12 cellular contexts compared by ENCODE assay signal in the genomic region with DNA sequence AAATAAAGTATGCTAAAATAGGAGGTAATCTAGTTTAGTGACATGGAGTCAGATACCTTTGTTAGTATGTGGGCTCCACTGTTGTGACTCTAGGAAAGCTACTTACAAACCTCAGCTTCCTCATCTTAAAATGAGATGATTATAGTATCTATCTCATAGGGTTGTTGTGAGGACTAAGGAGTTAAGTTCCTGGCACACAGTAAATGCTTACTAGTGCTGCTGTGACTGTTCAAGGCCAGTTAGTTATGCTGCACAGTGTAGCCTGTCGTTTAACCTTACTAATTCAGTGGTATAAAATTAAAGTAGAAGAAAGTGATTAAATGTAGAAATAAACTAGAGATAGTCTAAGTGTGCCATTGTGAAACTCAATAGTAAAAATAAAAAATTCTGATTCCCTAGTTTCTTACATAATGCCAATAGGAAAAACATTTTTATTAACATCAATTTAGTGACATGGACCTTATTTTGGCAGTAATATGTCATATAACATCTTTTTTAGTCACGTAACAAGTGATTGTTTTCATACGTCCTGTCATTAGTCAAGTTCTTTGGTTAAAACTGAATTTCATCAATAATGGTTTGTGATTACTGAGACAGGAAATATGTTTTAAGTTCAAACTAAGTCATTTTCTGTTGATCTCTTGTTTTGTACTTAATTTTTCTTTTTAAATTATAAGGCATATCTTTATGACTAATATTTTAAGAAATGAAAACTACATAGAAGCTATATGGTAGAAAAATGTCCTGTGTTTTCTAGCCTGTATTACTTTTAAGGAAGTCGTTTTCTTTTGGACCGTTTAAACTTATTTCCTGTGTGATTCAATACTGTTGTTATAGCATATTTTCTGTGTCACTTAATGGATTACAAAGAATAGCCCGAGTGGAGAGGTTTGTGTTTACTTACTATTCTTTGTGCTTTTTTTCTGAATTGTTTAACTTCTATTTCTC.
DNase-seq lines count a peak whose midpoint lies in the region; ATAC-seq and TF ChIP-seq lines count a peak whose summit lies in the region.
"Had no signal": no experiment of that assay in that cellular context is flagged by ENCODE, and none has a peak within 500 bp of the region (broad histone marks: within the 10 kb centered on the region; RNA-seq: fewer than 3 reads in every experiment).

No MANE protein-coding gene starts in this region.

- H3K27ac Mint-ChIP-seq in activated CD4-positive, alpha-beta T cell treated with anti-CD3 and anti-CD28 coated beads, Interleukin-2, amount 10 ng/mL, durations not matched to agents 7 days and 5 days = peak overlapping the region; percentile 86
- H3K27ac Mint-ChIP-seq in osteocyte (ENCODE audit: unreplicated experiment) = peak overlapping the region; percentile 74
- H3K27ac Mint-ChIP-seq: WTC11 had no signal

- no peaks in the 10 kb centered on the region for H3K9me3 Mint-ChIP-seq in activated CD4-positive, alpha-beta T cell treated with anti-CD3 and anti-CD28 coated beads, Interleukin-2, amount 10 ng/mL, durations not matched to agents 7 days and 5 days
- H3K9me3 Mint-ChIP-seq in osteocyte (ENCODE audit: unreplicated experiment) = no peaks in the 10 kb centered on the region
- H3K9me3 Mint-ChIP-seq: neural crest cell, WTC11 had no signal

- no peak for ATAC-seq in omental fat pad (ENCODE audit: low FRiP score)
- ATAC-seq: WTC11 had no signal

- in situ Hi-C loops in mammary epithelial cell (cut with MboI; ENCODE audit: low sequenced_read_pairs in 2 of 2) = no loop called here

- intact Hi-C loops in mammary epithelial cell (cut with micrococcal nuclease) = no loop called here
- intact Hi-C loops in ovary (cut with DNase I) = no loop called here

- no peaks in the 10 kb centered on the region for H3K27me3 Mint-ChIP-seq in activated CD4-positive, alpha-beta T cell treated with anti-CD3 and anti-CD28 coated beads, Interleukin-2, amount 10 ng/mL, durations not matched to agents 7 days and 5 days
- no peaks in the 10 kb centered on the region for H3K27me3 Mint-ChIP-seq in osteocyte (ENCODE audit: unreplicated experiment)

- H3K4me1 Mint-ChIP-seq in activated CD4-positive, alpha-beta T cell treated with anti-CD3 and anti-CD28 coated beads, Interleukin-2, amount 10 ng/mL, durations not matched to agents 7 days and 5 days = peaks cover 34% of the 10 kb centered on the region
- H3K4me1 Mint-ChIP-seq in osteocyte (ENCODE audit: unreplicated experiment) = peaks cover 36% of the 10 kb centered on the region

- H3K9me3 ChIP-seq in mammary epithelial cell (replicated peaks; ENCODE audit: insufficient read depth, low read length) (no peaks in the 10 kb centered on the region), ovary (no peaks in the 10 kb centered on the region)
- H3K9me3 ChIP-seq: upper lobe of left lung had no signal

- H3K4me2 ChIP-seq in mammary epithelial cell (ENCODE audit: insufficient read depth, low read depth, low read length) = peak overlapping the region; percentile 18

- H3K4me3 ChIP-seq in mammary epithelial cell (replicated peaks in 1 of 3; ENCODE audit: insufficient read depth in 1 of 3, low read depth in 2 of 3, low read length in 3 of 3) = peak overlapping the region in 1 of 3 experiments; percentile 15
- H3K4me3 ChIP-seq in ovary = no peak overlapping the region
- H3K4me3 ChIP-seq: upper lobe of left lung had no signal

- no peak overlapping the region for H3K9ac ChIP-seq in mammary epithelial cell (ENCODE audit: insufficient read depth, low read length)

- H3K36me3 Mint-ChIP-seq in activated CD4-positive, alpha-beta T cell treated with anti-CD3 and anti-CD28 coated beads, Interleukin-2, amount 10 ng/mL, durations not matched to agents 7 days and 5 days (ENCODE audit: low read depth) = peaks cover 35% of the 10 kb centered on the region
- peaks cover 14% of the 10 kb centered on the region for H3K36me3 Mint-ChIP-seq in osteocyte (ENCODE audit: unreplicated experiment)

- CTCF ChIA-PET in activated CD4-positive, alpha-beta T cell treated with anti-CD3 and anti-CD28 coated beads, Interleukin-2, amount 10 ng/mL, durations not matched to agents 7 days and 5 days (lab: Charles Lee) = no interaction called here
- CTCF ChIA-PET in mammary epithelial cell (lab: Charles Lee; ENCODE audit: low non-redundant PET) = no interaction called here

- TF ChIP-seq EP300 in ovary (IDR thresholded peaks at IDR 0.05) = no peak

- POLR2A ChIA-PET in activated CD4-positive, alpha-beta T cell treated with anti-CD3 and anti-CD28 coated beads, Interleukin-2, amount 10 ng/mL, durations not matched to agents 7 days and 5 days (lab: Charles Lee) = interaction anchor here (1.0 kb wide), 1 partner anchor 27 kb away, joined by 3 read pairs; no protein-coding TSS in a partner anchor

- no peaks in the 10 kb centered on the region for H3K4me1 ChIP-seq in mammary epithelial cell (ENCODE audit: insufficient read depth, low read length)
- H3K4me1 ChIP-seq in ovary (ENCODE audit: insufficient read depth) = no peaks in the 10 kb centered on the region

- no TSS peak for BruUV-seq in mammary epithelial cell (replicated peaks; lab: Mats Ljungman, UMichigan)

- H3K4me3 Mint-ChIP-seq in activated CD4-positive, alpha-beta T cell treated with anti-CD3 and anti-CD28 coated beads, Interleukin-2, amount 10 ng/mL, durations not matched to agents 7 days and 5 days = no peak overlapping the region
- H3K4me3 Mint-ChIP-seq in osteocyte (ENCODE audit: unreplicated experiment) = peak overlapping the region; percentile 29
- H3K4me3 Mint-ChIP-seq: neural crest cell, WTC11 had no signal

- peaks cover 51% of the 10 kb centered on the region for H3K79me2 ChIP-seq in mammary epithelial cell (ENCODE audit: insufficient read depth, low read length)

- TF ChIP-seq CTCF in mammary epithelial cell (conservative IDR thresholded peaks at IDR 0.05 in 1 of 2, IDR thresholded peaks at IDR 0.05 in 1 of 2; ENCODE audit: extremely low read depth in 1 of 2, insufficient read depth in 1 of 2, low read depth in 1 of 2, low read length in 2 of 2) = no peak
- no peak for TF ChIP-seq CTCF in osteocyte (IDR thresholded peaks at IDR 0.05)
- TF ChIP-seq CTCF in omental fat pad (IDR thresholded peaks at IDR 0.05) = no peak
- TF ChIP-seq CTCF in ovary (IDR thresholded peaks at IDR 0.05) = no peak

- TF ChIP-seq POLR2A in ovary (IDR thresholded peaks at IDR 0.05) = no peak

- H2AFZ ChIP-seq in mammary epithelial cell (ENCODE audit: low read depth, low read length) = no peak overlapping the region

- no peak overlapping the region for H3K27ac ChIP-seq in mammary epithelial cell (ENCODE audit: insufficient read depth, low read depth, low read length)
- no peak overlapping the region for H3K27ac ChIP-seq in ovary

- WGBS in mammary epithelial cell (ENCODE audit: low coverage, missing lambda C conversion rate) = 37% methylated on average over 6 of the region's 6 CpGs
- 24 to 39% (median 30%) methylated on average over 6 of the region's 6 CpGs for WGBS in ovary, 3 donors

- peaks cover 26% of the 10 kb centered on the region for H3K36me3 ChIP-seq in mammary epithelial cell (ENCODE audit: insufficient read depth, low read length)
- no peaks in the 10 kb centered on the region for H3K36me3 ChIP-seq in ovary

- DNase-seq in activated CD4-positive, alpha-beta T cell treated with anti-CD3 and anti-CD28 coated beads, Interleukin-2, amount 10 ng/mL, durations not matched to agents 7 days and 5 days = no peak
- no peak for DNase-seq in activated CD4-positive, alpha-beta T cell treated with anti-CD3 and anti-CD28 coated beads, Interleukin-2, amount 50 U/mL, for 1 hour
- peak; percentile 4 for DNase-seq in NCI-H69 (lab: John Stamatoyannopoulos, UW)
- DNase-seq in mammary epithelial cell = no peak
- DNase-seq in osteocyte (ENCODE audit: extremely low spot score, unreplicated experiment) = no peak
- DNase-seq in hypothalamus (lab: John Stamatoyannopoulos, UW) = no peak
- DNase-seq in omental fat pad (ENCODE audit: low spot score) = no peak
- DNase-seq in ovary = no peak
- DNase-seq: stimulated activated CD4-positive, alpha-beta T cell treated with anti-CD3 and anti-CD28 coated beads, Interleukin-4, amount 100 ng/mL, for 4 hours; upper lobe of left lung had no signal

- no peaks in the 10 kb centered on the region for H4K20me1 ChIP-seq in mammary epithelial cell (ENCODE audit: insufficient read depth, low read length)

- dilution Hi-C loops in mammary epithelial cell (cut with HindIII; ENCODE audit: low sequenced_read_pairs) = no loop called here

- no peaks in the 10 kb centered on the region for H3K27me3 ChIP-seq in mammary epithelial cell (ENCODE audit: insufficient read depth, low read length)
- no peaks in the 10 kb centered on the region for H3K27me3 ChIP-seq in ovary
- H3K27me3 ChIP-seq: upper lobe of left lung had no signal
